ENCODE assay signal across 1 cellular context in genomic region chr3:123750209-123750608, GRCh38.
TF ChIP-seq lines count a peak whose summit lies in the region.

No MANE protein-coding gene starts in this region.

TF ChIP-seq in HCT116, 20 proteins besides CTCF, POLR2A, EP300 and RAD21 (continued from another document):
- no peak for TF ChIP-seq ZBTB33 (IDR thresholded peaks at IDR 0.05; ENCODE audit: extremely low read depth, insufficient replicate concordance, low read length)
- no peak for TF ChIP-seq EGR1 (IDR thresholded peaks at IDR 0.05; ENCODE audit: low read depth)
- no peak for TF ChIP-seq ELF1 (IDR thresholded peaks at IDR 0.05; ENCODE audit: borderline replicate concordance, low read depth)
- TF ChIP-seq POLR2AphosphoS5 (IDR thresholded peaks at IDR 0.05; ENCODE audit: low read depth, low read length), result no peak
- no peak for TF ChIP-seq SP1 (IDR thresholded peaks at IDR 0.05; ENCODE audit: low read depth)
- TF ChIP-seq REST (IDR thresholded peaks at IDR 0.05; ENCODE audit: low read depth), result no peak
- no peak for TF ChIP-seq TCF7L2 (IDR thresholded peaks at IDR 0.05; ENCODE audit: borderline replicate concordance, extremely low read depth, insufficient read depth, insufficient read length)
- TF ChIP-seq CEBPB (IDR thresholded peaks at IDR 0.05; ENCODE audit: low read depth), result no peak
- no peak for TF ChIP-seq SIN3A (IDR thresholded peaks at IDR 0.05; ENCODE audit: low read depth)
- no peak for TF ChIP-seq ATF3 (IDR thresholded peaks at IDR 0.05)
- no peak for TF ChIP-seq JUND (IDR thresholded peaks at IDR 0.05)
- TF ChIP-seq ZFX (IDR thresholded peaks at IDR 0.05), result no peak
- TF ChIP-seq ZNF274 (IDR thresholded peaks at IDR 0.05; ENCODE audit: low read depth, low read length), result no peak
- no peak for TF ChIP-seq FOSL1 (IDR thresholded peaks at IDR 0.05; ENCODE audit: low read depth)
- no peak for TF ChIP-seq SRF (IDR thresholded peaks at IDR 0.05; ENCODE audit: low read depth)
- no peak for TF ChIP-seq EZH2phosphoT487 (IDR thresholded peaks at IDR 0.05; ENCODE audit: borderline replicate concordance)
